In genomic region chr10:86699991-86700840, GRCh38 we compare ENCODE assay signal across 17 cellular contexts. TPM values are rescaled to one million over a fixed set of nuclear protein-coding genes. Genes with fewer than 3 reads are reported as not detected.
"Had no signal": no experiment of that assay in that cellular context is flagged by ENCODE, and none has a peak within 500 bp of the region (broad histone marks: within the 10 kb centered on the region; RNA-seq: fewer than 3 reads in every experiment).

No MANE protein-coding gene starts in this region.

- H3K27me3 Mint-ChIP-seq: activated naive CD4-positive, alpha-beta T cell treated with anti-CD3 and anti-CD28 coated beads, Interleukin-2, amount 50 U/mL, for 24 hours had no signal

- H3K4me1 ChIP-seq: suprapubic skin had no signal

- H3K4me1 Mint-ChIP-seq: activated naive CD4-positive, alpha-beta T cell treated with anti-CD3 and anti-CD28 coated beads, Interleukin-2, amount 50 U/mL, for 24 hours; stimulated activated naive CD8-positive, alpha-beta T cell treated with anti-CD3 and anti-CD28 coated beads, Interleukin-15, amount 100 ng/mL, for 72 hours; T-helper 17 cell had no signal

- H3K4me3 ChIP-seq: suprapubic skin had no signal

- H3K27ac ChIP-seq: suprapubic skin, WERI-Rb-1 had no signal

- H3K36me3 Mint-ChIP-seq: activated naive CD4-positive, alpha-beta T cell treated with anti-CD3 and anti-CD28 coated beads, Interleukin-2, amount 50 U/mL, for 24 hours; naive thymus-derived CD8-positive, alpha-beta T cell; type B pancreatic cell had no signal

- ATAC-seq: effector memory CD8-positive, alpha-beta T cell; naive thymus-derived CD8-positive, alpha-beta T cell; stimulated activated naive CD8-positive, alpha-beta T cell treated with anti-CD3 and anti-CD28 coated beads, Interleukin-15, amount 100 ng/mL, for 72 hours; T-helper 17 cell had no signal

- H3K9me3 ChIP-seq: suprapubic skin had no signal

- DNase-seq: activated CD4-positive, alpha-beta T cell treated with anti-CD3 and anti-CD28 coated beads for 1 hour; activated gamma-delta T cell; effector memory CD8-positive, alpha-beta T cell; foreskin fibroblast; head of caudate nucleus; kidney glomerular epithelial cell; naive thymus-derived CD8-positive, alpha-beta T cell; stimulated activated naive CD8-positive, alpha-beta T cell treated with anti-CD3 and anti-CD28 coated beads, Interleukin-15, amount 100 ng/mL, for 72 hours; T-helper 17 cell; WERI-Rb-1 had no signal

- H3K27ac Mint-ChIP-seq: activated naive CD4-positive, alpha-beta T cell treated with anti-CD3 and anti-CD28 coated beads, Interleukin-2, amount 50 U/mL, for 24 hours; effector memory CD8-positive, alpha-beta T cell; stimulated activated naive CD8-positive, alpha-beta T cell treated with anti-CD3 and anti-CD28 coated beads, Interleukin-15, amount 100 ng/mL, for 72 hours; T-helper 17 cell; type B pancreatic cell had no signal

- H3K36me3 ChIP-seq: suprapubic skin, WERI-Rb-1 had no signal

- H3K27me3 ChIP-seq: suprapubic skin had no signal

- H3K9me3 Mint-ChIP-seq: activated naive CD4-positive, alpha-beta T cell treated with anti-CD3 and anti-CD28 coated beads, Interleukin-2, amount 50 U/mL, for 24 hours; effector memory CD8-positive, alpha-beta T cell; naive thymus-derived CD8-positive, alpha-beta T cell; stimulated activated naive CD8-positive, alpha-beta T cell treated with anti-CD3 and anti-CD28 coated beads, Interleukin-15, amount 100 ng/mL, for 72 hours; type B pancreatic cell had no signal

- H3K4me3 Mint-ChIP-seq: activated naive CD4-positive, alpha-beta T cell treated with anti-CD3 and anti-CD28 coated beads, Interleukin-2, amount 50 U/mL, for 24 hours; effector memory CD8-positive, alpha-beta T cell; naive thymus-derived CD8-positive, alpha-beta T cell; stimulated activated naive CD8-positive, alpha-beta T cell treated with anti-CD3 and anti-CD28 coated beads, Interleukin-15, amount 100 ng/mL, for 72 hours; T-helper 17 cell; type B pancreatic cell had no signal

RNA-seq across cellular contexts. Expression of gene LDB3, which starts 31.9 kb away (rescaled TPM):
- total RNA-seq: bronchial epithelial cell, dermis microvascular lymphatic vessel endothelial cell, T-helper 17 cell had no signal
- polyA plus RNA-seq: naive thymus-derived CD8-positive, alpha-beta T cell had no signal

RNA-seq across cellular contexts. Expression of gene OPN4, which starts 45.9 kb away (rescaled TPM):
- total RNA-seq: activated CD8-positive, alpha-beta memory T cell treated with anti-CD3 and anti-CD28 coated beads for 36 hours; bronchial epithelial cell; dermis microvascular lymphatic vessel endothelial cell; mesenteric fat pad; naive thymus-derived CD8-positive, alpha-beta T cell; T-helper 17 cell had no signal
- polyA plus RNA-seq: naive thymus-derived CD8-positive, alpha-beta T cell had no signal
